ENCODE assay signal across 29 cellular contexts in the genomic region with DNA sequence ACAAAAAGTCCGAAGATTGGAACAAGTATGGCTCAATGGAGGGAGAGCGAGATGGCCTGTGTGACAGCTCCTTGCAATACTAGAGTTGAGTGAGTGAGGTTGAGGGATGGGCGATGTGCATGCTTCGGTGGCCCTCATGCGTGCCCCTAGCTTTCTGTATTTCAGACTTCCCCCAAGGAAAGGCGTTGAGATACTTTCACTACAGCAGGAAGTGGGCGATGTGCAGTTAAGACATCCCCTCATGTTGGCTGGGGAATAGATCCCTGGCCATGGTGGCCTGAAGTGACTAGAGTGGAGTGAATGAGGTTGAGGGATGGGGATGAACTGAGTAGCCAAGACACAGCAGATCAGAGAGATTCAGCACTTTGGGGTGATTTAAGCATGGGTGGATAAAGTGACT.
DNase-seq lines count a peak whose midpoint lies in the region; ATAC-seq, FAIRE-seq and TF ChIP-seq lines count a peak whose summit lies in the region.
"Had no signal": no experiment of that assay in that cellular context is flagged by ENCODE, and none has a peak within 500 bp of the region (broad histone marks: within the 10 kb centered on the region; RNA-seq: fewer than 3 reads in every experiment).

No MANE protein-coding gene starts in this region.

- POLR2A ChIA-PET in K562 (lab: Yijun Ruan, JAX), result interaction anchor here (0.6 kb wide), 1 partner anchor 23 kb away, joined by 3 read pairs; no protein-coding TSS in a partner anchor

- intact Hi-C loops in K562 (cut with micrococcal nuclease), result no loop called here

- H4K20me1 ChIP-seq in K562 (replicated peaks; ENCODE audit: control insufficient read depth, insufficient read depth, low read length), result no peaks in the 10 kb centered on the region
- H4K20me1 ChIP-seq: BLaER1; BLaER1 treated with 17β-estradiol and CSF1 and Interleukin-3, amounts not matched to agents 10 nM and 100 nM had no signal

- no peak overlapping the region for H3K4me2 ChIP-seq in K562 (ENCODE audit: insufficient read depth, low read length)
- H3K4me2 ChIP-seq: A549; BLaER1; BLaER1 treated with 17β-estradiol and CSF1 and Interleukin-3, amounts not matched to agents 10 nM and 100 nM had no signal

- no peak for TF ChIP-seq POLR2A in K562 (conservative IDR thresholded peaks at IDR 0.05)

- TF ChIP-seq RAD21 in K562 (CRISPR knock-in tag; conservative IDR thresholded peaks at IDR 0.05 in 1 of 2, IDR thresholded peaks at IDR 0.05 in 1 of 2), result no peak

- H3K79me2 ChIP-seq in K562 (ENCODE audit: control insufficient read depth, insufficient read depth, low read length), result no peaks in the 10 kb centered on the region

- no peak overlapping the region for H3K27ac ChIP-seq in K562 (ENCODE audit: extremely low read depth, low read depth, low read length)
- H3K27ac ChIP-seq: 22Rv1; A549; BLaER1; BLaER1 treated with 17β-estradiol and CSF1 and Interleukin-3, amounts not matched to agents 10 nM and 100 nM; C4-2B had no signal

- H3K9me3 ChIP-seq in K562 (replicated peaks; ENCODE audit: control insufficient read depth, insufficient read depth, low read depth, low read length), result peaks cover 8% of the 10 kb centered on the region; the same call in 1 of the 2 replicates
- H3K9me3 ChIP-seq in HAP-1, result no peaks in the 10 kb centered on the region
- H3K9me3 ChIP-seq: A549; BE2C; BLaER1; BLaER1 treated with 17β-estradiol and CSF1 and Interleukin-3, amounts not matched to agents 10 nM and 100 nM; Caco-2 had no signal

- no TSS peak for BruUV-seq in K562 (replicated peaks; lab: Mats Ljungman, UMichigan)

- H3K9ac ChIP-seq in K562 (ENCODE audit: insufficient read depth in 1 of 2, low read depth in 2 of 2, low read length in 2 of 2), result no peak overlapping the region
- H3K9ac ChIP-seq: BLaER1; BLaER1 treated with 17β-estradiol and CSF1 and Interleukin-3, amounts not matched to agents 10 nM and 100 nM had no signal

- TF ChIP-seq CTCF in K562 (IDR thresholded peaks at IDR 0.05 in 2 of 3, conservative IDR thresholded peaks at IDR 0.05 in 1 of 3; ENCODE audit: insufficient read depth in 2 of 3, low read depth in 1 of 3, low read length in 3 of 3), result no peak

- DNase-seq in K562 (ENCODE audit: extremely low read depth in 1 of 4, low spot score in 3 of 4), result no peak
- DNase-seq in HAP-1 (ENCODE audit: low spot score in 2 of 2), result no peak
- DNase-seq: 8988T; ACHN; AML-193; BE2C; C1 segment of cervical spinal cord; Caco-2; Calu3; CD4-positive, alpha-beta memory T cell; CD4-positive, alpha-beta T cell; CD4-positive, CD25-positive, alpha-beta regulatory T cell; CD8-positive, alpha-beta memory T cell; CD8-positive, alpha-beta T cell; COR-L47; DMS 273 treated with DMSO at 0.1 percent for 48 hours; DMS153; DMS53; DMS79; DMS79 treated with DMSO at 0.1 percent for 48 hours; DND-41; EL had no signal

- H3K36me3 ChIP-seq in K562 (ENCODE audit: control insufficient read depth, insufficient read depth, low read length), result no peaks in the 10 kb centered on the region
- H3K36me3 ChIP-seq in HAP-1 (replicated peaks), result no peaks in the 10 kb centered on the region
- H3K36me3 ChIP-seq: BE2C; BLaER1; BLaER1 treated with 17β-estradiol and CSF1 and Interleukin-3, amounts not matched to agents 10 nM and 100 nM had no signal

- no peak for TF ChIP-seq EP300 in K562 (IDR thresholded peaks at IDR 0.05; ENCODE audit: low read length)

- no peak overlapping the region for H2AFZ ChIP-seq in K562 (ENCODE audit: low read depth, low read length)

- H3K4me1 ChIP-seq in K562 (replicated peaks in 1 of 2; ENCODE audit: control insufficient read depth in 2 of 2, insufficient read depth in 2 of 2, low read length in 2 of 2) (no peaks in the 10 kb centered on the region), HAP-1 (no peaks in the 10 kb centered on the region)
- H3K4me1 ChIP-seq: A549; BE2C; BLaER1; BLaER1 treated with 17β-estradiol and CSF1 and Interleukin-3, amounts not matched to agents 10 nM and 100 nM had no signal

- no peaks in the 10 kb centered on the region for H3K27me3 ChIP-seq in K562 (ENCODE audit: control insufficient read depth in 2 of 2, insufficient read depth in 2 of 2, low read length in 2 of 2)
- no peaks in the 10 kb centered on the region for H3K27me3 ChIP-seq in HAP-1 (ENCODE audit: low read depth)
- H3K27me3 ChIP-seq: BE2C; BLaER1; BLaER1 treated with 17β-estradiol and CSF1 and Interleukin-3, amounts not matched to agents 10 nM and 100 nM had no signal

- CTCF ChIA-PET in K562 (lab: Yijun Ruan, JAX; ENCODE audit: low intra/inter-chr PET ratio), result no interaction called here

- H3K4me3 ChIP-seq in K562 (no peak overlapping the region), HAP-1 (no peak overlapping the region)
- H3K4me3 ChIP-seq: A549; BLaER1; BLaER1 treated with 17β-estradiol and CSF1 and Interleukin-3, amounts not matched to agents 10 nM and 100 nM had no signal

- 2% methylated on average over 7 of the region's 7 CpGs for WGBS in K562 (ENCODE audit: insufficient coverage, low coverage, missing lambda C conversion rate)

- FAIRE-seq in K562 (lab: Jason Lieb, UNC), result no peak
- FAIRE-seq: A204.1, A549, D721Med had no signal

- in situ Hi-C loops in K562 (cut with MboI) (no loop called here), HAP-1 (cut with MboI; ENCODE audit: low sequenced_read_pairs) (no loop called here)

- ATAC-seq in K562, result no peak
- ATAC-seq: A549; CD8-positive, alpha-beta T cell had no signal

- no peaks in the 10 kb centered on the region for H3K9me1 ChIP-seq in K562 (ENCODE audit: control insufficient read depth, insufficient read depth, low read length)

TF ChIP-seq in K562, 482 proteins besides CTCF, POLR2A, EP300 and RAD21:
- TF ChIP-seq ESRRB (CRISPR knock-in tag; IDR thresholded peaks at IDR 0.05; ENCODE audit: borderline replicate concordance) (no peak), RBM17 (IDR thresholded peaks at IDR 0.05; ENCODE audit: borderline replicate concordance, low read depth, low read length) (no peak), FOXJ3 (CRISPR knock-in tag; IDR thresholded peaks at IDR 0.05) (0 out of 2 replicates have a peak, but pooled peaks have one; percentile 39), HDAC6 (IDR thresholded peaks at IDR 0.05; ENCODE audit: low read depth, low read length) (0 out of 2 replicates have a peak, but pooled peaks have one; percentile 17), ZNF184 (CRISPR knock-in tag; IDR thresholded peaks at IDR 0.05) (peak; percentile 18; the same call in 1 of the 2 replicates), SETDB1 (IDR thresholded peaks at IDR 0.05; ENCODE audit: low read length) (peak; percentile 28), CBX3 (IDR thresholded peaks at IDR 0.05; ENCODE audit: borderline replicate concordance in 1 of 2, low read length in 2 of 2) (peak in 1 of 2 experiments; percentile 79; a peak in 1 of 3 replicates)
- TF ChIP-seq, protein P1, sequence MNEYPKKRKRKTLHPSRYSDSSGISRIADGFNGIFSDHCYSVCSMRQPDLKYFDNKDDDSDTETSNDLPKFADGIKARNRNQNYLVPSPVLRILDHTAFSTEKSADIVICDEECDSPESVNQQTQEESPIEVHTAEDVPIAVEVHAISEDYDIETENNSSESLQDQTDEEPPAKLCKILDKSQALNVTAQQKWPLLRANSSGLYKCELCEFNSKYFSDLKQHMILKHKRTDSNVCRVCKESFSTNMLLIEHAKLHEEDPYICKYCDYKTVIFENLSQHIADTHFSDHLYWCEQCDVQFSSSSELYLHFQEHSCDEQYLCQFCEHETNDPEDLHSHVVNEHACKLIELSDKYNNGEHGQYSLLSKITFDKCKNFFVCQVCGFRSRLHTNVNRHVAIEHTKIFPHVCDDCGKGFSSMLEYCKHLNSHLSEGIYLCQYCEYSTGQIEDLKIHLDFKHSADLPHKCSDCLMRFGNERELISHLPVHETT (CRISPR knock-in tag; conservative IDR thresholded peaks at IDR 0.05 in 1 of 2, IDR thresholded peaks at IDR 0.05 in 1 of 2), result 0 out of 4 replicates have a peak, but pooled peaks of 1 of the 2 experiments have one; percentile 70
- TF ChIP-seq, protein P2, sequence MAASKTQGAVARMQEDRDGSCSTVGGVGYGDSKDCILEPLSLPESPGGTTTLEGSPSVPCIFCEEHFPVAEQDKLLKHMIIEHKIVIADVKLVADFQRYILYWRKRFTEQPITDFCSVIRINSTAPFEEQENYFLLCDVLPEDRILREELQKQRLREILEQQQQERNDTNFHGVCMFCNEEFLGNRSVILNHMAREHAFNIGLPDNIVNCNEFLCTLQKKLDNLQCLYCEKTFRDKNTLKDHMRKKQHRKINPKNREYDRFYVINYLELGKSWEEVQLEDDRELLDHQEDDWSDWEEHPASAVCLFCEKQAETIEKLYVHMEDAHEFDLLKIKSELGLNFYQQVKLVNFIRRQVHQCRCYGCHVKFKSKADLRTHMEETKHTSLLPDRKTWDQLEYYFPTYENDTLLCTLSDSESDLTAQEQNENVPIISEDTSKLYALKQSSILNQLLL (CRISPR knock-in tag; IDR thresholded peaks at IDR 0.05; ENCODE audit: borderline replicate concordance), result 0 out of 2 replicates have a peak, but pooled peaks have one; percentile 38
TF ChIP-seq in K562: peak in this region for 7.
